ENCODE assay signal across 10 cellular contexts in the genomic region with DNA sequence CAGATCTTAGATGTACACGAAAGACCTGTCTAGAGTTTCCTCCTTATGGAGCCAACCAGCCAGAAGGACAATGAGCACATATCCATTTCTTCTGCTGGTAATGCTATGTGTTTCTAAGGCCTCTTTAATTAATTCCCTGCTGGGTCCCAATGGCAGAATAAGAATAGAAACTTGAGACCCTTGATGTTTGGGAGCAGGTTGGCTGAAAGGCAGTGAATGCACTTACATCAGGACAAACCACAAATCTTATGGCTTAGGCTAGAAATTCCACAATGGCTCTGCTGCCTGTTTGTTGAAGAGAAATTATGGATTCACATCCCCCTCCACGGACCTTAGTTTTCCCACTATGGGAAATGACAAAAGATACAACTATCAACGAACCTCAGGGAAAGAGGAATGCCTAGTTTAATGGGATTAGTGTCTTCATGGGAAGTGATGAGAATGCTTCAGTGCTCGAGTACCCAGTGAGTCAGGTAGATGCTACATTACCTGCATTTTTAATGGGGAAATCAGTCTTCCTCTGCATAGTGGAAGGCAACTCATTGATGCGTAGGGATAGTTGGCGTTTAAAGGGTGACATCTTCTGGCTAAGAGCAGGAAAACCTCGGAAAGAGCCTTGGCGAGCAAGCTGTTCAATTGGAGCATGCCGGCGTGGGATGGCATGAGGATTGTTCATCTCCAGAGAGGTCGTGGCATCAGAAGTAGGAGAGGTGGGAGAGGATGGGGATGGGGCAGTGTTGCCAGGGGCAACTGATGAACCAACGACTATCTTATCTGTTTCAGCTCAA. TPM values are rescaled to one million over a fixed set of nuclear protein-coding genes. Genes with fewer than 3 reads are reported as not detected.
DNase-seq lines count a peak whose midpoint lies in the region; ATAC-seq and TF ChIP-seq lines count a peak whose summit lies in the region.
"Had no signal": no experiment of that assay in that cellular context is flagged by ENCODE, and none has a peak within 500 bp of the region (broad histone marks: within the 10 kb centered on the region; RNA-seq: fewer than 3 reads in every experiment).

No MANE protein-coding gene starts in this region.

- no peak for ATAC-seq in activated CD4-positive, CD25-positive, alpha-beta regulatory T cell treated with anti-CD3 and anti-CD28 coated beads, Interleukin-2, amount 50 U/mL, for 24 hours
- ATAC-seq in GM21737 (IDR thresholded peaks at IDR 0.05; ENCODE audit: unreplicated experiment) = no peak

- no peak for TF ChIP-seq CTCF in sigmoid colon (IDR thresholded peaks at IDR 0.05)

- H3K27me3 ChIP-seq in adipocyte (replicated peaks; ENCODE audit: control insufficient read depth, insufficient read depth, low read length) = no peaks in the 10 kb centered on the region
- no peaks in the 10 kb centered on the region for H3K27me3 ChIP-seq in sigmoid colon
- H3K27me3 ChIP-seq: SJSA1 had no signal

- H3K36me3 ChIP-seq in adipocyte (ENCODE audit: control insufficient read depth, insufficient read depth, low read length, severe bottlenecking) (peaks cover 55% of the 10 kb centered on the region), sigmoid colon (peaks cover 10 to 79% (median 19%) of the 10 kb centered on the region in 4 donors)

- no peak overlapping the region for H3K4me3 ChIP-seq in adipocyte (ENCODE audit: low read length)
- H3K4me3 ChIP-seq in sigmoid colon = no peak overlapping the region
- H3K4me3 ChIP-seq: SJSA1 had no signal

- 75 to 76% methylated on average over 12 of the region's 12 CpGs for WGBS in sigmoid colon, 2 donors

- H3K4me1 ChIP-seq in adipocyte (ENCODE audit: control insufficient read depth, insufficient read depth, low read length) = peaks cover 32% of the 10 kb centered on the region
- no peaks in the 10 kb centered on the region for H3K4me1 ChIP-seq in sigmoid colon
- H3K4me1 ChIP-seq: SJSA1 had no signal

- no peak for TF ChIP-seq EP300 in sigmoid colon (IDR thresholded peaks at IDR 0.05)

- intact Hi-C loops in sigmoid colon (cut with DNase I) = no loop called here

- no peak overlapping the region for H3K9ac ChIP-seq in adipocyte (ENCODE audit: low read length)

- no peak overlapping the region for H3K27ac ChIP-seq in sigmoid colon
- H3K27ac ChIP-seq: SJSA1 had no signal

- DNase-seq in 8988T (peak; percentile 35), HK-2 (ENCODE audit: unreplicated experiment) (peak; percentile 31), adipocyte (ENCODE audit: low read depth) (peak; percentile 21), inferior parietal cortex (ENCODE audit: extremely low spot score) (peak; percentile 63), sigmoid colon (no peak)
- DNase-seq in activated CD8-positive, alpha-beta memory T cell treated with anti-CD3 and anti-CD28 coated beads, Interleukin-2, amount 50 U/mL, for 4 hours = no peak
- DNase-seq: KBM-7 had no signal

- H3K9me3 ChIP-seq in adipocyte (ENCODE audit: control insufficient read depth, low read length) = no peaks in the 10 kb centered on the region
- H3K9me3 ChIP-seq in sigmoid colon = no peaks in the 10 kb centered on the region
- H3K9me3 ChIP-seq: SJSA1 had no signal

- no peak for TF ChIP-seq POLR2A in sigmoid colon (IDR thresholded peaks at IDR 0.05)

RNA-seq across cellular contexts. Expression of a gene that starts 46.5 kb away (rescaled TPM):
- total RNA-seq in sigmoid colon = 10 to 100 TPM; 11.8 to 52.1 (median 18.5) TPM
- polyA plus RNA-seq in sigmoid colon = 10 to 100 TPM in 1 of 3 donors, 1 to 10 TPM in 1, under 1 TPM in 1; 0.46 to 13.6 (median 1.2) TPM

Comparison
In these comparisons a context has a peak if more than half of its experiments do, and no peak if none do; other contexts are left out.
1. DNase-seq: peak in 8988T (single experiment), HK-2 (single experiment), adipocyte (single experiment) and inferior parietal cortex (single experiment); none in sigmoid colon (single experiment) and activated CD8-positive, alpha-beta memory T cell treated with anti-CD3 and anti-CD28 coated beads, Interleukin-2, amount 50 U/mL, for 4 hours (single experiment).